25 cellular contexts compared by ENCODE assay signal in the genomic region with DNA sequence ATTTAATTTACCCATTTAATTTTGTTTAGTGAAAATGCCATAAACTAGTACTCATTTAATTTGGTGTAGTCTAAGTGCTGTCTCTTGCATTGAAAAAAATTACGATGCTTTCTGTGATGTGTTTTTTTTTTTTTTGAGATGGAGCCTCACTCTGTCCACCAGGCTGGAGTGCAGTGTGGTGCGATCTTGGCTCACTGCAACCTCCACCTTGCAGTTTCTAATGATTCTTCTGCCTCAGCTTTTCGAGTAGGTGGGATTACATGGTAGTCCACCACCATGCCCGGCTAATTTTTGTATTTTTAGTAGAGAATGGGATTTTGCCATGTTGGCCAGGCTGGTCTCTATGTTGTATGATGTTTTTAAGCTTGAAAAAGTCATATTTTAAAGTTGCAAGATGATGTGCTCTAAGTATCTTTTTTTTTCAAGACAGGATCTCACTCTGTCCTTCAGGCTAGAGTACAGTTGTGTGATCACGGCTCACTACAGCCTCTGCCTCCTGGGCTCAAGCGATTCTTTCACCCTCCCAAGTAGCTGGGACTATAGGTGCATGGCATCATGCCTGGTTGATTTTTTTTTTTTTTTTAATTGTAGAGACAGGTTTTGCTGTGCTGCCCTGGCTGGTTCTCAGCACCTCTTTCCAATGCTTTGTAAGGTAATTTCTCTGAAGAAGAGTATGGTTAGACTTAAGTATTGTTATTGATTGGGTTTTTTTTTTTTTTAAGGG. TPM values are rescaled to one million over a fixed set of nuclear protein-coding genes. Genes with fewer than 3 reads are reported as not detected.
"Had no signal": no experiment of that assay in that cellular context is flagged by ENCODE, and none has a peak within 500 bp of the region (broad histone marks: within the 10 kb centered on the region; RNA-seq: fewer than 3 reads in every experiment).

No MANE protein-coding gene starts in this region.

- H3K9me3 ChIP-seq: adrenal gland, thyroid gland had no signal

- H3K4me1 ChIP-seq: adrenal gland, parathyroid adenoma, thyroid gland had no signal

- H3K4me3 Mint-ChIP-seq: activated B cell treated with CpG ODN at 0.5 μM for 24 hours; activated CD4-positive, alpha-beta memory T cell treated with anti-CD3 and anti-CD28 coated beads, Interleukin-2, amount 10 ng/mL, durations not matched to agents 7 days and 5 days; naive thymus-derived CD4-positive, alpha-beta T cell; stimulated activated effector memory CD8-positive, alpha-beta T cell treated with anti-CD3 and anti-CD28 coated beads, Interleukin-12 subunit alpha, Interleukin-12 subunit beta, amount 100 ng/mL, for 72 hours had no signal

- H3K27ac Mint-ChIP-seq: activated B cell treated with CpG ODN at 0.5 μM for 24 hours; activated CD4-positive, alpha-beta memory T cell treated with anti-CD3 and anti-CD28 coated beads, Interleukin-2, amount 10 ng/mL, durations not matched to agents 7 days and 5 days; stimulated activated effector memory CD8-positive, alpha-beta T cell treated with anti-CD3 and anti-CD28 coated beads, Interleukin-12 subunit alpha, Interleukin-12 subunit beta, amount 100 ng/mL, for 72 hours had no signal

- DNase-seq: activated B cell treated with CpG ODN at 0.5 μM for 24 hours; activated CD4-positive, alpha-beta memory T cell treated with anti-CD3 and anti-CD28 coated beads, Interleukin-2, amount 10 ng/mL, durations not matched to agents 7 days and 5 days; activated CD4-positive, alpha-beta T cell treated with anti-CD3 and anti-CD28 coated beads for 4 hours; activated naive CD4-positive, alpha-beta T cell treated with anti-CD3 and anti-CD28 coated beads, Interleukin-2, amount 50 U/mL, for 16 hours; activated T-cell treated with anti-CD3 and anti-CD28 coated beads, Interleukin-2, amount 50 U/mL, for 1 hour; adrenal gland; effector CD8-positive, alpha-beta T cell; mesenchymal stem cell; naive thymus-derived CD4-positive, alpha-beta T cell; stimulated activated CD4-positive, alpha-beta T cell treated with anti-CD3 and anti-CD28 coated beads, Interleukin-4, amount 100 ng/mL, for 24 hours; SW 1271; thyroid gland had no signal

- H3K9ac ChIP-seq: parathyroid adenoma had no signal

- ATAC-seq: naive thymus-derived CD4-positive, alpha-beta T cell; sciatic nerve; stimulated activated effector memory CD8-positive, alpha-beta T cell treated with anti-CD3 and anti-CD28 coated beads, Interleukin-12 subunit alpha, Interleukin-12 subunit beta, amount 100 ng/mL, for 72 hours had no signal

- H3K4me3 ChIP-seq: adrenal gland, smooth muscle cell, thyroid gland had no signal

- H3K4me2 ChIP-seq: smooth muscle cell had no signal

- H3K4me1 Mint-ChIP-seq: activated B cell treated with CpG ODN at 0.5 μM for 24 hours; stimulated activated effector memory CD8-positive, alpha-beta T cell treated with anti-CD3 and anti-CD28 coated beads, Interleukin-12 subunit alpha, Interleukin-12 subunit beta, amount 100 ng/mL, for 72 hours had no signal

- FAIRE-seq: astrocyte, bronchial epithelial cell had no signal

- H3K9me3 Mint-ChIP-seq: activated B cell treated with CpG ODN at 0.5 μM for 24 hours; activated CD4-positive, alpha-beta memory T cell treated with anti-CD3 and anti-CD28 coated beads, Interleukin-2, amount 10 ng/mL, durations not matched to agents 7 days and 5 days; stimulated activated effector memory CD8-positive, alpha-beta T cell treated with anti-CD3 and anti-CD28 coated beads, Interleukin-12 subunit alpha, Interleukin-12 subunit beta, amount 100 ng/mL, for 72 hours had no signal

- H2AFZ ChIP-seq: parathyroid adenoma had no signal

- H3K79me2 ChIP-seq: parathyroid adenoma had no signal

- H3K27me3 ChIP-seq: adrenal gland, thyroid gland had no signal

- H3K27me3 Mint-ChIP-seq: activated B cell treated with CpG ODN at 0.5 μM for 24 hours; activated CD4-positive, alpha-beta memory T cell treated with anti-CD3 and anti-CD28 coated beads, Interleukin-2, amount 10 ng/mL, durations not matched to agents 7 days and 5 days; naive thymus-derived CD4-positive, alpha-beta T cell had no signal

- H3K27ac ChIP-seq: adrenal gland, parathyroid adenoma, thyroid gland had no signal

RNA-seq across cellular contexts. Expression of a gene that starts 8.6 kb away (rescaled TPM):
- total RNA-seq: activated B cell treated with CpG ODN at 0.5 μM for 24 hours; activated CD4-positive, alpha-beta memory T cell treated with anti-CD3 and anti-CD28 coated beads, Interleukin-2, amount 10 ng/mL, durations not matched to agents 7 days and 5 days; adrenal gland; astrocyte; bronchial epithelial cell; cerebellum; glomerular endothelial cell; liver; mucosa of gallbladder; naive thymus-derived CD4-positive, alpha-beta T cell; sciatic nerve; smooth muscle cell; subcutaneous adipose tissue; T-helper 2 cell treated with Interferon-gamma antibody and Interleukin-4, amounts not matched to agents 100 ng/mL and 5 ng/mL, for 36 hours; thyroid gland; ureter had no signal
- polyA plus RNA-seq: adrenal gland; liver; naive thymus-derived CD4-positive, alpha-beta T cell; smooth muscle cell had no signal
